In the genomic region with DNA sequence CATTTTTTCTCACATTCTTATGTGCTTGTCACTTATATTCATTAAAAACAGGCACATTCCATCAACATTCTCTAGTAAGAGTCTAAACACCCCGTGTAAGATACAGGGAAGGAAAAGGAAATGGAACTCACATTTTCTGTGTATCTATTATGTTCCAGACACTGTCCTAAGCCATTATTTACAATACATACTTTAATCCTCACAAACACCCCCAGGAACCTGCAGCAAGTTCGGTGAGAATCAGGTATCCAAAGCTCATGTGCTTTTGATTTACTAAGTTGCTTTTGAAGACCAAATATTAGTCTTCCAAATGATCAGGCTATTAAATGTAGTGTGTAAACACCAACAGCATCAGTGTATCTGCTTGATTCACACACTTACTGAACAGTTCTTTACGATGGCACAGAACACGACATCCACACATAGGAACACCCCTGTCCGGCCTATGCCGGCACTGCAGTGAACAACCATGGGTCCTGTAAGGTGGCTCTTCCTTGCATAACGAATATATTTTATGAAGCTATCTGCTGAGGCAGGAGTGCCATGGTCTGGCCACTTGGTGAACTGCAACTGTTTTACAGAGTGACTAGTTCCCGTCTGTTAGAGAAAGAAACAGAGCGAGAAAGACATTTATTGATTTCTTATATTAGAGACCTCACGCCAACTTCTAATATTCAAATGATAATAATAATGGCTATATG, we compare ENCODE assay signal across 8 cellular contexts.
A peak's percentile ranks its signal among the peaks of the same experiment; 100 is the strongest.
DNase-seq lines count a peak whose midpoint lies in the region; ATAC-seq, FAIRE-seq and TF ChIP-seq lines count a peak whose summit lies in the region.
"Not testable (repeated sequence)": the region's sequence is repeated elsewhere in the genome, so short reads cannot be mapped to it uniquely, and the experiment has no call there.

No MANE protein-coding gene starts in this region.

- peak; percentile 58 for FAIRE-seq in frontal cortex (lab: Jason Lieb, UNC)

- H3K4me3 Mint-ChIP-seq in CD4-positive, CD25-positive, alpha-beta regulatory T cell; activated B cell treated with CpG ODN at 0.5 μM for 24 hours; naive thymus-derived CD8-positive, alpha-beta T cell: not testable (repeated sequence)

- H3K27ac Mint-ChIP-seq in CD4-positive, CD25-positive, alpha-beta regulatory T cell; activated B cell treated with CpG ODN at 0.5 μM for 24 hours; naive thymus-derived CD8-positive, alpha-beta T cell: not testable (repeated sequence)

- TF ChIP-seq CTCF in activated B cell treated with CpG ODN at 0.5 μM for 24 hours (IDR thresholded peaks at IDR 0.05), result not testable (repeated sequence)

- not testable (repeated sequence) for H3K27ac ChIP-seq in CD4-positive, CD25-positive, alpha-beta regulatory T cell (ENCODE audit: insufficient read depth, low read length, poor library complexity, severe bottlenecking)

- not testable (repeated sequence) for H3K4me1 Mint-ChIP-seq in CD4-positive, CD25-positive, alpha-beta regulatory T cell; activated B cell treated with CpG ODN at 0.5 μM for 24 hours; naive thymus-derived CD8-positive, alpha-beta T cell

- not testable (repeated sequence) for H3K9me3 ChIP-seq in CD4-positive, CD25-positive, alpha-beta regulatory T cell (ENCODE audit: control insufficient read depth in 2 of 2, low read length in 2 of 2)

- not testable (repeated sequence) for H3K27me3 ChIP-seq in CD4-positive, CD25-positive, alpha-beta regulatory T cell (ENCODE audit: control insufficient read depth, insufficient read depth, low read length)

- not testable (repeated sequence) for DNase-seq in CD4-positive, CD25-positive, alpha-beta regulatory T cell; activated B cell treated with CpG ODN at 0.5 μM for 24 hours; frontal cortex (ENCODE audit: low spot score in 2 of 2); naive thymus-derived CD8-positive, alpha-beta T cell

- intact Hi-C loops in activated B cell treated with CpG ODN at 0.5 μM for 24 hours (cut with micrococcal nuclease), result not testable (repeated sequence)

- H3K36me3 ChIP-seq in CD4-positive, CD25-positive, alpha-beta regulatory T cell (ENCODE audit: control insufficient read depth, insufficient read depth, low read length), result not testable (repeated sequence)

- peak; percentile 40 to 62 for ATAC-seq in CD4-positive, CD25-positive, alpha-beta regulatory T cell (ENCODE audit: low read depth in 2 of 2)
- ATAC-seq in GM19025 (IDR thresholded peaks at IDR 0.05; ENCODE audit: low read depth, unreplicated experiment), result peak; percentile 55
- peak; percentile 84 for ATAC-seq in GM21528 (IDR thresholded peaks at IDR 0.05; ENCODE audit: low FRiP score, unreplicated experiment)
- ATAC-seq in HG02870 (IDR thresholded peaks at IDR 0.05; ENCODE audit: unreplicated experiment), result peak; percentile 93
- peak; percentile 98 for ATAC-seq in HG03342 (IDR thresholded peaks at IDR 0.05; ENCODE audit: unreplicated experiment)
- ATAC-seq in activated B cell treated with CpG ODN at 0.5 μM for 24 hours (ENCODE audit: low read depth), result peak; percentile 85
- peak; percentile 90 to 93 for ATAC-seq in naive thymus-derived CD8-positive, alpha-beta T cell

- POLR2A ChIA-PET in activated B cell treated with CpG ODN at 0.5 μM for 24 hours (lab: Charles Lee); naive thymus-derived CD8-positive, alpha-beta T cell (lab: Charles Lee): not testable (repeated sequence)

- H3K4me1 ChIP-seq in CD4-positive, CD25-positive, alpha-beta regulatory T cell (ENCODE audit: control insufficient read depth, insufficient read depth, low read length, poor library complexity, severe bottlenecking), result not testable (repeated sequence)

- not testable (repeated sequence) for H3K27me3 Mint-ChIP-seq in CD4-positive, CD25-positive, alpha-beta regulatory T cell; activated B cell treated with CpG ODN at 0.5 μM for 24 hours; naive thymus-derived CD8-positive, alpha-beta T cell

- H3K36me3 Mint-ChIP-seq in CD4-positive, CD25-positive, alpha-beta regulatory T cell; activated B cell treated with CpG ODN at 0.5 μM for 24 hours (ENCODE audit: low read depth); naive thymus-derived CD8-positive, alpha-beta T cell: not testable (repeated sequence)

- not testable (repeated sequence) for H3K9me3 Mint-ChIP-seq in CD4-positive, CD25-positive, alpha-beta regulatory T cell; activated B cell treated with CpG ODN at 0.5 μM for 24 hours; naive thymus-derived CD8-positive, alpha-beta T cell

- H3K4me3 ChIP-seq in CD4-positive, CD25-positive, alpha-beta regulatory T cell (ENCODE audit: low read depth, low read length), result not testable (repeated sequence)

- CTCF ChIA-PET in activated B cell treated with CpG ODN at 0.5 μM for 24 hours (lab: Charles Lee), result not testable (repeated sequence)
